Comparison of ENCODE assay signal across 29 cellular contexts in the genomic region with DNA sequence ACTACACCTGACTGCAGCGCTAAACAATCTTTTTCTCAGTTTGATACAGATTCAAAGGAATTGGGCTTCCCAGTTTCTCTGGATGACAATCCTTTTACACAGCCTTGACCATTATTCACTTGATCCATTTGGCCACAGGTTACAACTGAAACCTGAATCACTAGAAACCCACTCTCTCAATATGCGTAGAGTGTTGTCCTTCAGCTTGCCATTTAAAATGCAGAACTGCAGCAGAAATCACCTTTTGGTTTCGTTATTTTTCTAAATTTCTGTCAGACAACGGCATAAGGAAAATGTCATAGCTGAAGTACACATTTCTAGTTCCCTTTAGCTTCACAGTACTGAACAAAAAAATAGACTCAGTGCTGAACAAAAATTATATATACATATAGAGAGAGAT.
"Had no signal": no experiment of that assay in that cellular context is flagged by ENCODE, and none has a peak within 500 bp of the region (broad histone marks: within the 10 kb centered on the region; RNA-seq: fewer than 3 reads in every experiment).

No MANE protein-coding gene starts in this region.

- H3K27ac Mint-ChIP-seq: nephron; stimulated activated naive B cell treated with anti-CD40 and anti-IgM and Interleukin-4, amounts not matched to agents 10 μg/mL and 1 μg/mL and 100 μg/mL, for 72 hours had no signal

- DNase-seq: left colon; left lung; lower lobe of right lung; mammary epithelial cell; mesenchymal stem cell; naive thymus-derived CD8-positive, alpha-beta T cell; nucleus accumbens; pancreas; posterior cingulate gyrus; retina; right cardiac atrium; stimulated activated CD4-positive, alpha-beta T cell treated with anti-CD3 and anti-CD28 coated beads, Interleukin-12 subunit alpha, Interleukin-12 subunit beta, amount 100 ng/mL, for 4 hours; stimulated activated CD4-positive, alpha-beta T cell treated with anti-CD3 and anti-CD28 coated beads, Interleukin-15, amount 100 ng/mL, for 24 hours; stimulated activated CD4-positive, alpha-beta T cell treated with anti-CD3 and anti-CD28 coated beads, Interleukin-2, amount 100 ng/mL, for 24 hours; stimulated activated CD4-positive, alpha-beta T cell treated with anti-CD3 and anti-CD28 coated beads, Interleukin-4, amount 100 ng/mL, for 1 hour; stimulated activated naive B cell treated with anti-CD40 and anti-IgM and Interleukin-4, amounts not matched to agents 10 μg/mL and 1 μg/mL and 100 μg/mL, for 72 hours; stimulated activated naive CD8-positive, alpha-beta T cell treated with anti-CD3 and anti-CD28 coated beads, Interleukin-15, Interleukin-2, amounts not matched to agents 100 U/mL and 50 U/mL, for 24 hours; stomach; testis; thyroid gland; transverse colon; upper lobe of left lung had no signal

- H3K27me3 ChIP-seq: left lung, pancreas, stomach, testis, thyroid gland, transverse colon, upper lobe of left lung, vagina had no signal

- H3K4me1 ChIP-seq: left lung, lower lobe of right lung, pancreas, prostate gland, stomach, testis, thyroid gland, transverse colon, upper lobe of left lung, vagina had no signal

- H3K27ac ChIP-seq: left lung, lower lobe of right lung, pancreas, prostate gland, skin epidermis, stomach, testis, thyroid gland, transverse colon, upper lobe of left lung, vagina had no signal

- H3K36me3 Mint-ChIP-seq: naive thymus-derived CD8-positive, alpha-beta T cell; stimulated activated naive B cell treated with anti-CD40 and anti-IgM and Interleukin-4, amounts not matched to agents 10 μg/mL and 1 μg/mL and 100 μg/mL, for 72 hours had no signal

- FAIRE-seq: keratinocyte, pancreas had no signal

- H3K9me3 ChIP-seq: left lung, lower lobe of right lung, pancreas, prostate gland, stomach, testis, thyroid gland, transverse colon, upper lobe of left lung, vagina had no signal

- H3K36me3 ChIP-seq: left lung, lower lobe of right lung, pancreas, prostate gland, stomach, thyroid gland, transverse colon, upper lobe of left lung, vagina had no signal

- H3K27me3 Mint-ChIP-seq: stimulated activated naive B cell treated with anti-CD40 and anti-IgM and Interleukin-4, amounts not matched to agents 10 μg/mL and 1 μg/mL and 100 μg/mL, for 72 hours had no signal

- H3K9me3 Mint-ChIP-seq: nephron; neural crest cell; stimulated activated naive B cell treated with anti-CD40 and anti-IgM and Interleukin-4, amounts not matched to agents 10 μg/mL and 1 μg/mL and 100 μg/mL, for 72 hours had no signal

- H3K4me1 Mint-ChIP-seq: naive thymus-derived CD8-positive, alpha-beta T cell; neural crest cell; stimulated activated naive B cell treated with anti-CD40 and anti-IgM and Interleukin-4, amounts not matched to agents 10 μg/mL and 1 μg/mL and 100 μg/mL, for 72 hours had no signal

- ATAC-seq: left colon; left lung; lower lobe of right lung; naive thymus-derived CD8-positive, alpha-beta T cell; pancreas; right cardiac atrium; sciatic nerve; stimulated activated naive B cell treated with anti-CD40 and anti-IgM and Interleukin-4, amounts not matched to agents 10 μg/mL and 1 μg/mL and 100 μg/mL, for 72 hours; stimulated activated naive CD8-positive, alpha-beta T cell treated with anti-CD3 and anti-CD28 coated beads, Interleukin-15, Interleukin-2, amounts not matched to agents 100 U/mL and 50 U/mL, for 24 hours had no signal

- H3K4me3 Mint-ChIP-seq: naive thymus-derived CD8-positive, alpha-beta T cell; nephron; neural crest cell; stimulated activated naive B cell treated with anti-CD40 and anti-IgM and Interleukin-4, amounts not matched to agents 10 μg/mL and 1 μg/mL and 100 μg/mL, for 72 hours had no signal

- H3K4me3 ChIP-seq: left lung, lower lobe of right lung, pancreas, prostate gland, skin epidermis, stomach, testis, thyroid gland, transverse colon, upper lobe of left lung, vagina had no signal
